ENCODE assay signal across 12 cellular contexts in the genomic region with DNA sequence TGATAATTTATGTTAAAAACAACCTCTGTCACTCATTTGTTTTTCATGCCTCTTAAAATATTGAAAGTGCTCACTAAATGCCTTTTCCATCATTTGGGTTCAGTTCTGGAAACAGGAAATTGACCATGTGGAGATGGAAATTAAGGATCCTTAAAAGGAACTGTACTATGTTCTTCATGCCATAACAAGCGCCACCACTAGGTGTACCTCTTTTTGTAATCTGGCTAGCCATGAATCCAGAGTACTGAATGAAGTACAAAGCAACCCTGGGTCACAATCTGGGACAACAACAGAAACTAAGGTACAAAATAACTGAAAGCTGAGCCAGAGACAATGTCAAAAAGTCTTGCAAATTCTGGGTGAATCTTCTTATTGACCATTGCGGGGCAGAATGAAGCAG.
DNase-seq lines count a peak whose midpoint lies in the region; ATAC-seq, FAIRE-seq and TF ChIP-seq lines count a peak whose summit lies in the region.
"Had no signal": no experiment of that assay in that cellular context is flagged by ENCODE, and none has a peak within 500 bp of the region (broad histone marks: within the 10 kb centered on the region; RNA-seq: fewer than 3 reads in every experiment).

No MANE protein-coding gene starts in this region.

- H3K36me3 Mint-ChIP-seq in astrocyte (ENCODE audit: low read depth, unreplicated experiment) = no peaks in the 10 kb centered on the region
- H3K36me3 Mint-ChIP-seq in neural progenitor cell = no peaks in the 10 kb centered on the region
- no peaks in the 10 kb centered on the region for H3K36me3 Mint-ChIP-seq in activated T-cell treated with anti-CD3 and anti-CD28 coated beads, Interleukin-2, amount 50 U/mL, for 4 hours (ENCODE audit: insufficient read depth)

- H4K20me1 ChIP-seq in astrocyte (ENCODE audit: insufficient read depth, low read length) (no peaks in the 10 kb centered on the region), neural progenitor cell (ENCODE audit: low read depth) (no peaks in the 10 kb centered on the region)

- no peaks in the 10 kb centered on the region for H3K36me3 ChIP-seq in astrocyte (ENCODE audit: insufficient read depth, low read length)
- no peaks in the 10 kb centered on the region for H3K36me3 ChIP-seq in neural progenitor cell

- no peaks in the 10 kb centered on the region for H3K9me3 Mint-ChIP-seq in astrocyte (ENCODE audit: unreplicated experiment)
- H3K9me3 Mint-ChIP-seq in neural progenitor cell = no peaks in the 10 kb centered on the region
- H3K9me3 Mint-ChIP-seq in activated T-cell treated with anti-CD3 and anti-CD28 coated beads, Interleukin-2, amount 50 U/mL, for 4 hours = no peaks in the 10 kb centered on the region

- FAIRE-seq in astrocyte (lab: Jason Lieb, UNC) = no peak
- FAIRE-seq: A204.1 had no signal

- H3K4me3 ChIP-seq in Jurkat, Clone E6-1 (ENCODE audit: low read length) = no peak overlapping the region
- H3K4me3 ChIP-seq in astrocyte (ENCODE audit: insufficient read depth, low read depth, low read length) (no peak overlapping the region), neural progenitor cell (no peak overlapping the region)

- H3F3A ChIP-seq in neural progenitor cell (ENCODE audit: low read depth) = no peaks in the 10 kb centered on the region

- H3K9me3 ChIP-seq in astrocyte (ENCODE audit: insufficient read depth, low read depth, low read length) = no peaks in the 10 kb centered on the region
- H3K9me3 ChIP-seq in neural progenitor cell (ENCODE audit: low read depth) = no peaks in the 10 kb centered on the region

- H3K9ac ChIP-seq in astrocyte (ENCODE audit: low read length) (no peak overlapping the region), neural progenitor cell (no peak overlapping the region)

- peak; percentile 32 for TF ChIP-seq CTCF in astrocyte (IDR thresholded peaks at IDR 0.05; ENCODE audit: insufficient read depth, low read depth, low read length)
- TF ChIP-seq CTCF in neural progenitor cell (IDR thresholded peaks at IDR 0.05) = peak; percentile 54

- H3K27me3 ChIP-seq in astrocyte (ENCODE audit: insufficient read depth, low read length) (no peaks in the 10 kb centered on the region), neural progenitor cell (no peaks in the 10 kb centered on the region)

- H3K79me2 ChIP-seq in astrocyte (ENCODE audit: insufficient read depth, low read length) = no peaks in the 10 kb centered on the region
- no peaks in the 10 kb centered on the region for H3K79me2 ChIP-seq in neural progenitor cell (ENCODE audit: low read depth)

- H3K4me3 Mint-ChIP-seq in astrocyte (ENCODE audit: unreplicated experiment) (no peak overlapping the region), neural progenitor cell (no peak overlapping the region)
- no peak overlapping the region for H3K4me3 Mint-ChIP-seq in activated T-cell treated with anti-CD3 and anti-CD28 coated beads, Interleukin-2, amount 50 U/mL, for 4 hours
- H3K4me3 Mint-ChIP-seq: activated T-cell treated with anti-CD3 and anti-CD28 coated beads, Interleukin-2, amount 50 U/mL, for 72 hours had no signal

- H3K4me1 ChIP-seq in astrocyte (ENCODE audit: insufficient read depth, low read length) (no peaks in the 10 kb centered on the region), neural progenitor cell (no peaks in the 10 kb centered on the region)

- no peaks in the 10 kb centered on the region for H3K4me1 Mint-ChIP-seq in astrocyte (ENCODE audit: low read depth, unreplicated experiment)
- H3K4me1 Mint-ChIP-seq in neural progenitor cell = no peaks in the 10 kb centered on the region
- no peaks in the 10 kb centered on the region for H3K4me1 Mint-ChIP-seq in activated T-cell treated with anti-CD3 and anti-CD28 coated beads, Interleukin-2, amount 50 U/mL, for 4 hours (ENCODE audit: low read depth)

- H3K27me3 Mint-ChIP-seq in astrocyte (ENCODE audit: low read depth, unreplicated experiment) (no peaks in the 10 kb centered on the region), neural progenitor cell (ENCODE audit: insufficient read depth, low read depth) (no peaks in the 10 kb centered on the region)
- no peaks in the 10 kb centered on the region for H3K27me3 Mint-ChIP-seq in activated T-cell treated with anti-CD3 and anti-CD28 coated beads, Interleukin-2, amount 50 U/mL, for 4 hours (ENCODE audit: low read depth)

- ATAC-seq in activated T-cell treated with anti-CD3 and anti-CD28 coated beads, Interleukin-2, amount 50 U/mL, for 4 hours = no peak
- no peak for ATAC-seq in GM21723 (IDR thresholded peaks at IDR 0.05; ENCODE audit: unreplicated experiment)
- ATAC-seq: activated T-cell treated with anti-CD3 and anti-CD28 coated beads, Interleukin-2, amount 50 U/mL, for 72 hours had no signal

- peak; percentile 68 for DNase-seq in DMS53 (lab: John Stamatoyannopoulos, UW)
- no peak for DNase-seq in DMS53 treated with DMSO at 0.1 percent for 48 hours (lab: John Stamatoyannopoulos, UW; ENCODE audit: unreplicated experiment)
- DNase-seq in Jurkat, Clone E6-1 (ENCODE audit: low read depth, low spot score) = peak; percentile 12
- no peak for DNase-seq in astrocyte (ENCODE audit: low read depth)
- peak; percentile 37 for DNase-seq in neural progenitor cell (ENCODE audit: low spot score)
- DNase-seq in activated T-cell treated with anti-CD3 and anti-CD28 coated beads, Interleukin-2, amount 50 U/mL, for 4 hours = no peak
- no peak for DNase-seq in SKM-1 treated with dmso at 0.1 percent for 144 hours (lab: John Stamatoyannopoulos, UW; ENCODE audit: unreplicated experiment)
- DNase-seq: activated T-cell treated with anti-CD3 and anti-CD28 coated beads, Interleukin-2, amount 50 U/mL, for 72 hours; head of caudate nucleus; NCI-H446 had no signal

- H3K27ac Mint-ChIP-seq in astrocyte (ENCODE audit: unreplicated experiment) = no peak overlapping the region
- H3K27ac Mint-ChIP-seq in neural progenitor cell = no peak overlapping the region
- H3K27ac Mint-ChIP-seq: activated T-cell treated with anti-CD3 and anti-CD28 coated beads, Interleukin-2, amount 50 U/mL, for 72 hours had no signal

- H2AFZ ChIP-seq in astrocyte (ENCODE audit: low read depth, low read length) (no peak overlapping the region), neural progenitor cell (replicated peaks) (no peak overlapping the region)

- no peak overlapping the region for H3K27ac ChIP-seq in astrocyte (ENCODE audit: low read depth, low read length)
- H3K27ac ChIP-seq in neural progenitor cell = no peak overlapping the region

- H3K4me2 ChIP-seq in astrocyte (ENCODE audit: low read length) = no peak overlapping the region
- no peak overlapping the region for H3K4me2 ChIP-seq in neural progenitor cell

Comparison
In these comparisons a context has a peak if more than half of its experiments do, and no peak if none do; other contexts are left out.
1. DNase-seq: peak in DMS53 (single experiment), Jurkat, Clone E6-1 (single experiment) and neural progenitor cell (single experiment); none in DMS53 treated with DMSO at 0.1 percent for 48 hours (single experiment), astrocyte (single experiment), activated T-cell treated with anti-CD3 and anti-CD28 coated beads, Interleukin-2, amount 50 U/mL, for 4 hours (single experiment) and SKM-1 treated with dmso at 0.1 percent for 144 hours (single experiment).